8 cellular contexts compared by ENCODE assay signal in genomic region chr14:88551094-88551870, GRCh38. TPM values are rescaled to one million over a fixed set of nuclear protein-coding genes. Genes with fewer than 3 reads are reported as not detected.
A peak's percentile ranks its signal among the peaks of the same experiment; 100 is the strongest.
DNase-seq lines count a peak whose midpoint lies in the region; ATAC-seq and TF ChIP-seq lines count a peak whose summit lies in the region.

No MANE protein-coding gene starts in this region.

- peak overlapping the region; percentile 68 for H3K9ac ChIP-seq in mammary epithelial cell (ENCODE audit: insufficient read depth, low read length)
- peak overlapping the region; percentile 38; the same call in 1 of the 2 replicates for H3K9ac ChIP-seq in iPS-20b (ENCODE audit: low read depth, low read length)

- no peaks in the 10 kb centered on the region for H3K36me3 Mint-ChIP-seq in CD8-positive, alpha-beta memory T cell

- H3K9me3 ChIP-seq in CD8-positive, alpha-beta memory T cell (ENCODE audit: low read length): no peaks in the 10 kb centered on the region
- no peaks in the 10 kb centered on the region for H3K9me3 ChIP-seq in mammary epithelial cell (replicated peaks; ENCODE audit: insufficient read depth, low read length)
- no peaks in the 10 kb centered on the region for H3K9me3 ChIP-seq in iPS-20b (ENCODE audit: insufficient read depth, low read depth, low read length)

- H3K4me1 Mint-ChIP-seq in CD8-positive, alpha-beta memory T cell: peaks cover 10 to 23% (median 23%) of the 10 kb centered on the region in 3 donors

- in situ Hi-C loops in mammary epithelial cell (cut with MboI; ENCODE audit: low sequenced_read_pairs in 2 of 2): loop anchor here in 1 of 2 donors (25.0 kb wide), 1 partner anchor 364 kb away; no protein-coding TSS in a partner anchor

- 6% methylated on average over 39 of the region's 50 CpGs for WGBS in mammary epithelial cell (ENCODE audit: low coverage, missing lambda C conversion rate)

- no TSS peak for BruUV-seq in mammary epithelial cell (replicated peaks; lab: Mats Ljungman, UMichigan)

- CTCF ChIA-PET in CD8-positive, alpha-beta memory T cell (lab: Charles Lee): no interaction called here
- CTCF ChIA-PET in mammary epithelial cell (lab: Charles Lee; ENCODE audit: low non-redundant PET): no interaction called here

- H3K79me2 ChIP-seq in mammary epithelial cell (ENCODE audit: insufficient read depth, low read length): peaks cover 63% of the 10 kb centered on the region

- DNase-seq in CD8-positive, alpha-beta memory T cell: peak in 1 of 5 donors; percentile 13
- peak; percentile 82 for DNase-seq in mammary epithelial cell
- DNase-seq in retinal pigment epithelial cell (ENCODE audit: low read depth): peak; percentile 43
- DNase-seq in NCI-H1105 treated with DMSO at 0.1 percent for 48 hours (lab: John Stamatoyannopoulos, UW): no peak

- peak overlapping the region; percentile 91 for H2AFZ ChIP-seq in mammary epithelial cell (ENCODE audit: low read depth, low read length)

- ATAC-seq in HG03139 (IDR thresholded peaks at IDR 0.05; ENCODE audit: unreplicated experiment) (peak; percentile 47), SK-N-SH treated with all-trans-retinoic acid at 6 μM for 48 hours (peak; percentile 92), GM18519 (IDR thresholded peaks at IDR 0.05; ENCODE audit: low FRiP score, unreplicated experiment) (no peak)

- peaks cover 22% of the 10 kb centered on the region for H3K4me1 ChIP-seq in CD8-positive, alpha-beta memory T cell (ENCODE audit: insufficient read depth, low read length)
- H3K4me1 ChIP-seq in mammary epithelial cell (ENCODE audit: insufficient read depth, low read length): peaks cover 14% of the 10 kb centered on the region
- peaks cover 13% of the 10 kb centered on the region for H3K4me1 ChIP-seq in iPS-20b (ENCODE audit: insufficient read depth, low read length)

- no peaks in the 10 kb centered on the region for H4K20me1 ChIP-seq in mammary epithelial cell (ENCODE audit: insufficient read depth, low read length)

- peaks cover 48 to 52% of the 10 kb centered on the region in 2 donors for H3K27me3 Mint-ChIP-seq in CD8-positive, alpha-beta memory T cell

- dilution Hi-C loops in mammary epithelial cell (cut with HindIII; ENCODE audit: low sequenced_read_pairs): no loop called here

- H3K27me3 ChIP-seq in CD8-positive, alpha-beta memory T cell (ENCODE audit: insufficient read depth, low read length, poor library complexity, severe bottlenecking): peaks cover 54% of the 10 kb centered on the region
- H3K27me3 ChIP-seq in mammary epithelial cell (ENCODE audit: insufficient read depth, low read length): no peaks in the 10 kb centered on the region
- peaks cover 8% of the 10 kb centered on the region; the same call in 1 of the 2 replicates for H3K27me3 ChIP-seq in iPS-20b (ENCODE audit: insufficient read depth, low read length)

- H3K27ac Mint-ChIP-seq in CD8-positive, alpha-beta memory T cell: no peak overlapping the region

- POLR2A ChIA-PET in CD8-positive, alpha-beta memory T cell (lab: Charles Lee): no interaction called here

- peak overlapping the region in 6 of 7 donors; percentile 41 to 87 (median 59) for H3K4me3 Mint-ChIP-seq in CD8-positive, alpha-beta memory T cell

- no peak overlapping the region for H3K27ac ChIP-seq in CD8-positive, alpha-beta memory T cell (ENCODE audit: low read depth, low read length)
- H3K27ac ChIP-seq in mammary epithelial cell (ENCODE audit: insufficient read depth, low read depth, low read length): peak overlapping the region; percentile 50
- H3K27ac ChIP-seq in iPS-20b (ENCODE audit: low read length): peak overlapping the region; percentile 12

- H3K4me2 ChIP-seq in mammary epithelial cell (ENCODE audit: insufficient read depth, low read depth, low read length): peak overlapping the region; percentile 92

- intact Hi-C loops in mammary epithelial cell (cut with micrococcal nuclease): loop anchor here (2.0 to 10.0 kb wide), 7 partner anchors 58 to 1406 kb away; partner anchors contain the start of genes SPATA7 and TDP1

- peaks cover 0 to 3% (median 0%) of the 10 kb centered on the region in 5 donors for H3K9me3 Mint-ChIP-seq in CD8-positive, alpha-beta memory T cell

- no peaks in the 10 kb centered on the region for H3K36me3 ChIP-seq in CD8-positive, alpha-beta memory T cell (ENCODE audit: insufficient read depth, low read length)
- H3K36me3 ChIP-seq in mammary epithelial cell (ENCODE audit: insufficient read depth, low read length) (peaks cover 12% of the 10 kb centered on the region), iPS-20b (ENCODE audit: insufficient read depth, low read depth, low read length) (peaks cover 33% of the 10 kb centered on the region)

- peak overlapping the region; percentile 50 for H3K4me3 ChIP-seq in CD8-positive, alpha-beta memory T cell (ENCODE audit: low read length)
- H3K4me3 ChIP-seq in mammary epithelial cell (replicated peaks in 1 of 3; ENCODE audit: insufficient read depth in 1 of 3, low read depth in 2 of 3, low read length in 3 of 3) (peak overlapping the region; percentile 75 to 100 (median 82)), iPS-20b (ENCODE audit: low read length) (peak overlapping the region; percentile 61; the same call in 1 of the 2 replicates), retinal pigment epithelial cell (ENCODE audit: low read length) (peak overlapping the region; percentile 78)

- TF ChIP-seq CTCF in mammary epithelial cell (conservative IDR thresholded peaks at IDR 0.05 in 1 of 2, IDR thresholded peaks at IDR 0.05 in 1 of 2; ENCODE audit: extremely low read depth in 1 of 2, insufficient read depth in 1 of 2, low read depth in 1 of 2, low read length in 2 of 2) (peak in 1 of 2 donors; percentile 46), retinal pigment epithelial cell (conservative IDR thresholded peaks at IDR 0.05; ENCODE audit: low read depth, low read length) (no peak)

TF ChIP-seq in SK-N-SH treated with all-trans-retinoic acid at 6 μM for 48 hours, 23 proteins besides CTCF, POLR2A, EP300 and RAD21:
- TF ChIP-seq ZNF70 (CRISPR knock-in tag; IDR thresholded peaks at IDR 0.05) (peak; percentile 3; the same call in 1 of the 2 replicates), ZNF565 (CRISPR knock-in tag; conservative IDR thresholded peaks at IDR 0.05; ENCODE audit: low read depth) (no peak), TSHZ2 (CRISPR knock-in tag; IDR thresholded peaks at IDR 0.05) (peak; percentile 44; the same call in 1 of the 2 replicates), OSR1 (CRISPR knock-in tag; IDR thresholded peaks at IDR 0.05) (no peak)

RNA-seq across cellular contexts. Expression of gene PTPN21, which starts 3.5 kb away (rescaled TPM):
- total RNA-seq in CD8-positive, alpha-beta memory T cell: under 1 TPM; 0.28 to 0.53 TPM
- not detected for polyA plus RNA-seq in CD8-positive, alpha-beta memory T cell
- total RNA-seq in mammary epithelial cell: 10 to 100 TPM; 10.0 to 22.8 TPM
- 6.5 TPM for polyA plus RNA-seq in mammary epithelial cell
- 12.2 TPM for polyA minus RNA-seq in mammary epithelial cell

RNA-seq across cellular contexts. Expression of gene ZC3H14, which starts 11.6 kb away (rescaled TPM):
- total RNA-seq in CD8-positive, alpha-beta memory T cell: 10 to 100 TPM; 50.3 to 56.4 TPM
- polyA plus RNA-seq in CD8-positive, alpha-beta memory T cell: 49.0 TPM
- 10 to 100 TPM; 60.7 to 70.3 TPM for total RNA-seq in mammary epithelial cell
- 79.0 TPM for polyA plus RNA-seq in mammary epithelial cell
- 84.2 TPM for polyA minus RNA-seq in mammary epithelial cell

Comparison
In these comparisons a context has a peak if more than half of its experiments do, and no peak if none do; other contexts are left out.
1. RNA of gene PTPN21, which starts 3.5 kb away (total RNA-seq): 10.0 to 22.8 TPM in mammary epithelial cell; 0.28 to 0.53 TPM in CD8-positive, alpha-beta memory T cell; every median in the first group is over 4 times any median in the second.
2. Peak in every context shown above with its lines, with median percentiles within 50 percentile points of each other: H3K4me3 ChIP-seq.